13 cellular contexts compared by ENCODE assay signal in genomic region chr13:113551081-113552000, GRCh38. TPM values are rescaled to one million over a fixed set of nuclear protein-coding genes. Genes with fewer than 3 reads are reported as not detected.
DNase-seq lines count a peak whose midpoint lies in the region; ATAC-seq and TF ChIP-seq lines count a peak whose summit lies in the region.
"Had no signal": no experiment of that assay in that cellular context is flagged by ENCODE, and none has a peak within 500 bp of the region (broad histone marks: within the 10 kb centered on the region; RNA-seq: fewer than 3 reads in every experiment).

No MANE protein-coding gene starts in this region.

- H3K27me3 ChIP-seq in RWPE2 (ENCODE audit: insufficient read depth, poor library complexity, severe bottlenecking), result no peaks in the 10 kb centered on the region
- H3K27me3 ChIP-seq in lung (ENCODE audit: control insufficient read depth, insufficient read depth), result no peaks in the 10 kb centered on the region
- H3K27me3 ChIP-seq in MG63, result no peaks in the 10 kb centered on the region
- H3K27me3 ChIP-seq: pancreas had no signal

- peak; percentile 74 for DNase-seq in DMS153 (lab: John Stamatoyannopoulos, UW)
- DNase-seq in NCI-H1436 (lab: John Stamatoyannopoulos, UW), result peak; percentile 74
- peak; percentile 36 for DNase-seq in RWPE2 (ENCODE audit: low spot score)
- peak; percentile 23 for DNase-seq in lung (ENCODE audit: low spot score)
- DNase-seq in omental fat pad (ENCODE audit: low spot score), result no peak
- DNase-seq in MG63, result no peak
- no peak for DNase-seq in NCI-H524 (lab: John Stamatoyannopoulos, UW)
- DNase-seq: activated CD4-positive, alpha-beta T cell treated with anti-CD3 and anti-CD28 coated beads for 1 hour; NCI-H226; stimulated activated CD4-positive, alpha-beta T cell treated with anti-CD3 and anti-CD28 coated beads, Interleukin-12 subunit alpha, Interleukin-12 subunit beta, amount 100 ng/mL, for 4 hours had no signal

- peaks cover 33% of the 10 kb centered on the region for H3K36me3 ChIP-seq in RWPE2 (ENCODE audit: low read depth)
- peaks cover 12 to 24% of the 10 kb centered on the region in 2 donors for H3K36me3 ChIP-seq in lung (ENCODE audit: control insufficient read depth in 2 of 2, insufficient read depth in 2 of 2, low read length in 2 of 2)
- peaks cover 25% of the 10 kb centered on the region for H3K36me3 ChIP-seq in MG63

- ATAC-seq in RWPE2 (ENCODE audit: low read depth) (no peak), lung (ENCODE audit: insufficient read depth, low FRiP score) (no peak), omental fat pad (ENCODE audit: low FRiP score) (no peak), HG02938 (IDR thresholded peaks at IDR 0.05; ENCODE audit: unreplicated experiment) (no peak)
- ATAC-seq: pancreas had no signal

- TF ChIP-seq CTCF in RWPE2 (IDR thresholded peaks at IDR 0.05; ENCODE audit: poor library complexity, severe bottlenecking), result no peak
- no peak for TF ChIP-seq CTCF in lung (IDR thresholded peaks at IDR 0.05; ENCODE audit: control extremely low read depth, extremely low read depth)
- TF ChIP-seq CTCF in omental fat pad (IDR thresholded peaks at IDR 0.05), result no peak

- 85 to 87% methylated on average over 16 of the region's 16 CpGs for WGBS in lung, 2 donors

- no peak overlapping the region for H3K27ac ChIP-seq in RWPE2 (ENCODE audit: poor library complexity, severe bottlenecking)
- H3K27ac ChIP-seq in lung (ENCODE audit: low read depth in 1 of 2, low read length in 1 of 2), result no peak overlapping the region
- H3K27ac ChIP-seq: epithelial cell of prostate, pancreas had no signal

- H3K4me1 ChIP-seq in RWPE2 (ENCODE audit: insufficient read depth, poor library complexity, severe bottlenecking) (no peaks in the 10 kb centered on the region), lung (ENCODE audit: control insufficient read depth in 2 of 2, insufficient read depth in 2 of 2, low read length in 2 of 2) (peaks cover 6 to 9% of the 10 kb centered on the region in 2 donors)
- H3K4me1 ChIP-seq: pancreas had no signal

- H3K4me3 ChIP-seq in RWPE2 (ENCODE audit: severe bottlenecking), result no peak overlapping the region
- H3K4me3 ChIP-seq in lung, result no peak overlapping the region
- no peak overlapping the region for H3K4me3 ChIP-seq in MG63
- H3K4me3 ChIP-seq: pancreas had no signal

- no peaks in the 10 kb centered on the region for H3K9me3 ChIP-seq in RWPE2 (ENCODE audit: severe bottlenecking)
- no peaks in the 10 kb centered on the region for H3K9me3 ChIP-seq in lung (ENCODE audit: control insufficient read depth in 2 of 2, insufficient read depth in 1 of 2, low read length in 1 of 2)
- H3K9me3 ChIP-seq in MG63, result no peaks in the 10 kb centered on the region
- H3K9me3 ChIP-seq: pancreas had no signal

RNA-seq across cellular contexts. Expression of gene TFDP1, which starts 33.2 kb away (rescaled TPM):
- total RNA-seq in lung, result 10 to 100 TPM; 44.1 to 44.2 TPM
- 10 to 100 TPM; 19.6 to 36.6 TPM for polyA plus RNA-seq in lung
- total RNA-seq in omental fat pad, result 10 to 100 TPM; 32.6 to 59.6 (median 44.4) TPM
- 38.3 and 131 TPM in 2 replicates for total RNA-seq in MG63 (2014; rRNA removed; shearing (Covaris generic); ENCODE audit: low replicate concordance)

Comparison
In these comparisons a context has a peak if more than half of its experiments do, and no peak if none do; other contexts are left out.
1. DNase-seq: peak in DMS153 (single experiment), NCI-H1436 (single experiment), RWPE2 (single experiment) and lung (single experiment); none in omental fat pad (single experiment), MG63 (single experiment) and NCI-H524 (0 of 2).